ENCODE assay signal across 30 cellular contexts in the genomic region with DNA sequence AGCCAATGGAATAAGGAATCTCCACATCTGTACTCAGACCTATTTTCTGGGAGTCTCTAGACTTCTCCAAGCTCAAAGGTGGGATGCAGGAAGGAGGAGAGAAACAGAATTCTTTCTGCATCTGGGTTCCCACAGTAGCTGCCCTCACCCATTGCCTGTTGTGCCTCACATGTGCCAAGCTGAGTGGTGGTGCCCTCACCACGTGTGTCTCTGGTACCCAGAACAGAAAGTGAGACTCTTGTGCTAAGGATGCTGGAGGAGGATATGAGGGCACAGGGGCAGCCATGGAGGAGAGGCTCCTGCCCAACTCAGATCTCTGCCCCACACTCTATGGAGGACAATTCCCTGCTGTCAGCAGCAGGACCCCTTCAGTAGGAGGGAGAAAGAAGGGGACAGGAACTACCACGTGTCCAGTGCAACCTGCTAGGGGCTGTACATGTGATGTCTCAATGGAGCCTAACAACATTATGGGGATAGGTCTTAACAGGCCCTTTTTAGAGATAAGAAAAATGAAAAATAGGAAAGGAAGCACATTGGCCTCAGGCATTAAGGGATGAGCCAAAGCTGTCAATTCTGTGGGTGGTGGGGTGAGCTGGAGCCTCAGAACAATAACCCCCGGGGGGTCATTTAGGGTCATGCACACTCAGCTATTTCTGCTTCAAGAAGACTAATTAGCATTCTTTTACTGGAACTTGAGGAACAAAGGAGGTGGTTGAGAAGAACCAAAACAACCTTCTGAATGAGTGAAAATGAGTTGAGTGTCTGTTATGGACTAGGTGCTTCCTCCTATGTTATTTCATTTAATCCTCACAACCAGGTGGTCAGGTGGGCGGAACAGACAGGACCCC. TPM values are rescaled to one million over a fixed set of nuclear protein-coding genes. Genes with fewer than 3 reads are reported as not detected.
"Had no signal": no experiment of that assay in that cellular context is flagged by ENCODE, and none has a peak within 500 bp of the region (broad histone marks: within the 10 kb centered on the region; RNA-seq: fewer than 3 reads in every experiment).

No MANE protein-coding gene starts in this region.

- H3K9me3 ChIP-seq: breast epithelium, esophagus squamous epithelium, left lung, lower lobe of right lung, neutrophil, ovary, sigmoid colon, upper lobe of left lung had no signal

- H3K9me3 Mint-ChIP-seq: activated naive CD4-positive, alpha-beta T cell treated with anti-CD3 and anti-CD28 coated beads, Interleukin-2, amount 50 U/mL, for 24 hours; activated naive CD8-positive, alpha-beta T cell treated with anti-CD3 and anti-CD28 coated beads, Interleukin-2, amount 50 U/mL, for 24 hours; activated T-helper 2 cell treated with anti-CD3 and anti-CD28 coated beads, Interferon-gamma antibody, Interleukin-2, Interleukin-4, amounts not matched to agents 10 μg/mL and 5 μg/mL and 100 μg/mL, durations not matched to agents 14 hours and 24 hours and 36 hours; central memory CD8-positive, alpha-beta T cell; natural killer cell; stimulated activated memory B cell treated with anti-CD40 and anti-IgM and Interleukin-4, amounts not matched to agents 10 μg/mL and 1 μg/mL and 100 μg/mL, for 72 hours; stimulated activated naive CD8-positive, alpha-beta T cell treated with anti-CD3 and anti-CD28 coated beads, Interleukin-15, amount 100 ng/mL, for 72 hours had no signal

- H3K4me1 Mint-ChIP-seq: activated B cell treated with CpG ODN at 0.5 μM for 24 hours; activated CD8-positive, alpha-beta memory T cell treated with anti-CD3 and anti-CD28 coated beads, Interleukin-2, amount 10 ng/mL, durations not matched to agents 7 days and 5 days; activated naive CD4-positive, alpha-beta T cell treated with anti-CD3 and anti-CD28 coated beads, Interleukin-2, amount 50 U/mL, for 24 hours; activated naive CD8-positive, alpha-beta T cell treated with anti-CD3 and anti-CD28 coated beads, Interleukin-2, amount 50 U/mL, for 24 hours; central memory CD8-positive, alpha-beta T cell; natural killer cell; stimulated activated memory B cell treated with anti-CD40 and anti-IgM and Interleukin-4, amounts not matched to agents 10 μg/mL and 1 μg/mL and 100 μg/mL, for 72 hours; stimulated activated naive CD8-positive, alpha-beta T cell treated with anti-CD3 and anti-CD28 coated beads, Interleukin-15, amount 100 ng/mL, for 72 hours had no signal

- H3K4me3 ChIP-seq: breast epithelium, esophagus squamous epithelium, left lung, lower lobe of right lung, ovary, sigmoid colon, upper lobe of left lung had no signal

- H3K36me3 Mint-ChIP-seq: activated CD8-positive, alpha-beta memory T cell treated with anti-CD3 and anti-CD28 coated beads, Interleukin-2, amount 10 ng/mL, durations not matched to agents 7 days and 5 days; activated naive CD4-positive, alpha-beta T cell treated with anti-CD3 and anti-CD28 coated beads, Interleukin-2, amount 50 U/mL, for 24 hours; natural killer cell; stimulated activated memory B cell treated with anti-CD40 and anti-IgM and Interleukin-4, amounts not matched to agents 10 μg/mL and 1 μg/mL and 100 μg/mL, for 72 hours had no signal

- H3K27ac ChIP-seq: breast epithelium, esophagus squamous epithelium, left lung, lower lobe of right lung, neutrophil, ovary, sigmoid colon, upper lobe of left lung had no signal

- H3K27me3 ChIP-seq: breast epithelium, left lung, neutrophil, ovary, sigmoid colon, upper lobe of left lung had no signal

- ATAC-seq: activated CD8-positive, alpha-beta memory T cell treated with anti-CD3 and anti-CD28 coated beads, Interleukin-2, amount 10 ng/mL, durations not matched to agents 7 days and 5 days; activated CD8-positive, alpha-beta T cell treated with anti-CD3 and anti-CD28 coated beads, Interleukin-2, amount 10 ng/mL, durations not matched to agents 7 days and 5 days; activated naive CD8-positive, alpha-beta T cell treated with anti-CD3 and anti-CD28 coated beads, Interleukin-2, amount 50 U/mL, for 24 hours; left lung; lower lobe of right lung; natural killer cell; stimulated activated memory B cell treated with anti-CD40 and anti-IgM and Interleukin-4, amounts not matched to agents 10 μg/mL and 1 μg/mL and 100 μg/mL, for 72 hours; stimulated activated naive CD8-positive, alpha-beta T cell treated with anti-CD3 and anti-CD28 coated beads, Interleukin-15, amount 100 ng/mL, for 72 hours; T-helper 17 cell had no signal

- H3K27ac Mint-ChIP-seq: activated B cell treated with CpG ODN at 0.5 μM for 24 hours; activated CD8-positive, alpha-beta memory T cell treated with anti-CD3 and anti-CD28 coated beads, Interleukin-2, amount 10 ng/mL, durations not matched to agents 7 days and 5 days; activated CD8-positive, alpha-beta T cell treated with anti-CD3 and anti-CD28 coated beads, Interleukin-2, amount 10 ng/mL, durations not matched to agents 7 days and 5 days; activated naive CD8-positive, alpha-beta T cell treated with anti-CD3 and anti-CD28 coated beads, Interleukin-2, amount 50 U/mL, for 24 hours; activated T-helper 2 cell treated with anti-CD3 and anti-CD28 coated beads, Interferon-gamma antibody, Interleukin-2, Interleukin-4, amounts not matched to agents 10 μg/mL and 5 μg/mL and 100 μg/mL, durations not matched to agents 14 hours and 24 hours and 36 hours; natural killer cell; progenitor cell of endocrine pancreas; stimulated activated memory B cell treated with anti-CD40 and anti-IgM and Interleukin-4, amounts not matched to agents 10 μg/mL and 1 μg/mL and 100 μg/mL, for 72 hours; T-helper 17 cell had no signal

- DNase-seq: activated B cell treated with CpG ODN at 0.5 μM for 24 hours; activated CD8-positive, alpha-beta memory T cell treated with anti-CD3 and anti-CD28 coated beads, Interleukin-2, amount 10 ng/mL, durations not matched to agents 7 days and 5 days; activated CD8-positive, alpha-beta T cell treated with anti-CD3 and anti-CD28 coated beads, Interleukin-2, amount 10 ng/mL, durations not matched to agents 7 days and 5 days; activated naive CD8-positive, alpha-beta T cell treated with anti-CD3 and anti-CD28 coated beads, Interleukin-2, amount 50 U/mL, for 24 hours; activated T-cell treated with anti-CD3 and anti-CD28 coated beads, Interleukin-2, amount 50 U/mL, for 48 hours; dermis blood vessel endothelial cell; effector CD4-positive, alpha-beta T cell; esophagus squamous epithelium; foreskin melanocyte; kidney glomerular epithelial cell; left lung; lower lobe of right lung; mesenchymal stem cell; natural killer cell; ovary; sigmoid colon; small intestine; stimulated activated CD4-positive, alpha-beta T cell treated with anti-CD3 and anti-CD28 coated beads, Interleukin-4, amount 100 ng/mL, for 24 hours; stimulated activated naive CD8-positive, alpha-beta T cell treated with anti-CD3 and anti-CD28 coated beads, Interleukin-15, amount 100 ng/mL, for 72 hours; substantia nigra; T-helper 17 cell; upper lobe of left lung had no signal

- H3K4me1 ChIP-seq: breast epithelium, left lung, lower lobe of right lung, sigmoid colon, upper lobe of left lung had no signal

- H3K4me3 Mint-ChIP-seq: activated B cell treated with CpG ODN at 0.5 μM for 24 hours; activated CD8-positive, alpha-beta memory T cell treated with anti-CD3 and anti-CD28 coated beads, Interleukin-2, amount 10 ng/mL, durations not matched to agents 7 days and 5 days; activated CD8-positive, alpha-beta T cell treated with anti-CD3 and anti-CD28 coated beads, Interleukin-2, amount 10 ng/mL, durations not matched to agents 7 days and 5 days; activated naive CD4-positive, alpha-beta T cell treated with anti-CD3 and anti-CD28 coated beads, Interleukin-2, amount 50 U/mL, for 24 hours; activated naive CD8-positive, alpha-beta T cell treated with anti-CD3 and anti-CD28 coated beads, Interleukin-2, amount 50 U/mL, for 24 hours; central memory CD8-positive, alpha-beta T cell; natural killer cell; stimulated activated memory B cell treated with anti-CD40 and anti-IgM and Interleukin-4, amounts not matched to agents 10 μg/mL and 1 μg/mL and 100 μg/mL, for 72 hours; stimulated activated naive CD8-positive, alpha-beta T cell treated with anti-CD3 and anti-CD28 coated beads, Interleukin-15, amount 100 ng/mL, for 72 hours; T-helper 17 cell had no signal

- H3K36me3 ChIP-seq: breast epithelium, esophagus squamous epithelium, left lung, lower lobe of right lung, neutrophil, ovary, sigmoid colon, upper lobe of left lung had no signal

RNA-seq across cellular contexts. Expression of gene NOX5, which starts 16.3 kb away (rescaled TPM):
- total RNA-seq: activated CD8-positive, alpha-beta T cell treated with anti-CD3 and anti-CD28 coated beads, Interleukin-2, amount 10 ng/mL, durations not matched to agents 7 days and 5 days; activated T-helper 2 cell treated with anti-CD3 and anti-CD28 coated beads, Interferon-gamma antibody, Interleukin-2, Interleukin-4, amounts not matched to agents 10 μg/mL and 5 μg/mL and 100 μg/mL, durations not matched to agents 14 hours and 24 hours and 36 hours; lower lobe of right lung; mononuclear cell; progenitor cell of endocrine pancreas; T-helper 17 cell had no signal
